In genomic region chr6:72522735-72523141, GRCh38 we compare ENCODE assay signal across 8 cellular contexts.
DNase-seq lines count a peak whose midpoint lies in the region; ATAC-seq, FAIRE-seq and TF ChIP-seq lines count a peak whose summit lies in the region.

No MANE protein-coding gene starts in this region.

- H3K27ac ChIP-seq in PC-9, result no peak overlapping the region

- no peaks in the 10 kb centered on the region for H3K9me2 ChIP-seq in PC-9 (ENCODE audit: insufficient read depth)

- H3K36me3 ChIP-seq in bronchial epithelial cell (ENCODE audit: control insufficient read depth, insufficient read depth, low read length) (no peaks in the 10 kb centered on the region), PC-9 (ENCODE audit: low read depth) (no peaks in the 10 kb centered on the region)

- ATAC-seq in GM21717 (IDR thresholded peaks at IDR 0.05; ENCODE audit: unreplicated experiment), result peak; percentile 53
- no peak for ATAC-seq in HG02840 (IDR thresholded peaks at IDR 0.05; ENCODE audit: low FRiP score, unreplicated experiment)

- H3K4me3 ChIP-seq in bronchial epithelial cell (ENCODE audit: low read depth, low read length) (no peak overlapping the region), PC-9 (no peak overlapping the region)

- H3K4me1 ChIP-seq in PC-9 (replicated peaks; ENCODE audit: insufficient read depth), result no peaks in the 10 kb centered on the region

- CTCF ChIA-PET in PC-9 (lab: Charles Lee), result no interaction called here

- TF ChIP-seq CTCF in GM12872 (IDR thresholded peaks at IDR 0.05; ENCODE audit: insufficient read depth, low read depth, low read length) (peak; percentile 68), bronchial epithelial cell (IDR thresholded peaks at IDR 0.05; ENCODE audit: insufficient read depth, low read length, severe bottlenecking) (peak; percentile 19), PC-9 (conservative IDR thresholded peaks at IDR 0.05) (no peak)

- no peaks in the 10 kb centered on the region for H3K79me2 ChIP-seq in PC-9 (ENCODE audit: low read depth)

- H2AFZ ChIP-seq in PC-9, result no peak overlapping the region

- no peaks in the 10 kb centered on the region for H3K9me3 ChIP-seq in PC-9 (ENCODE audit: insufficient read depth, low read depth)

- peak; percentile 73 for DNase-seq in NCI-H1105 (lab: John Stamatoyannopoulos, UW)
- DNase-seq in bronchial epithelial cell (ENCODE audit: low read depth), result peak; percentile 21
- no peak for DNase-seq in PC-9
- DNase-seq in Ammon's horn (ENCODE audit: low spot score), result no peak
- no peak for DNase-seq in frontal cortex (ENCODE audit: low spot score in 2 of 2)

- BruUV-seq in PC-9 (replicated peaks; lab: Mats Ljungman, UMichigan), result no TSS peak

- H3F3A ChIP-seq in PC-9 (ENCODE audit: insufficient read depth, low read depth), result no peaks in the 10 kb centered on the region

- POLR2A ChIA-PET in PC-9 (lab: Charles Lee; ENCODE audit: unreplicated experiment), result no interaction called here

- FAIRE-seq in bronchial epithelial cell (lab: Jason Lieb, UNC) (no peak), frontal cortex (lab: Jason Lieb, UNC) (no peak)

- H3K27me3 ChIP-seq in bronchial epithelial cell (ENCODE audit: control insufficient read depth, insufficient read depth, low read length) (no peaks in the 10 kb centered on the region), PC-9 (ENCODE audit: insufficient read depth, low read depth) (no peaks in the 10 kb centered on the region)

- intact Hi-C loops in PC-9 (cut with micrococcal nuclease; ENCODE audit: unreplicated experiment), result no loop called here

- H3K4me2 ChIP-seq in PC-9, result no peak overlapping the region

- no peaks in the 10 kb centered on the region; the same call in 1 of the 2 replicates for H4K20me1 ChIP-seq in PC-9 (ENCODE audit: insufficient read depth)

Comparison
In these comparisons a context has a peak if more than half of its experiments do, and no peak if none do; other contexts are left out.
1. DNase-seq: peak in NCI-H1105 (single experiment) and bronchial epithelial cell (single experiment); none in PC-9 (0 of 2), Ammon's horn (single experiment) and frontal cortex (0 of 2).